Comparison of ENCODE assay signal across 37 cellular contexts in genomic region chr4:39422247-39422646, GRCh38. TPM values are rescaled to one million over a fixed set of nuclear protein-coding genes. Genes with fewer than 3 reads are reported as not detected.
"Had no signal": no experiment of that assay in that cellular context is flagged by ENCODE, and none has a peak within 500 bp of the region (broad histone marks: within the 10 kb centered on the region; RNA-seq: fewer than 3 reads in every experiment).

No MANE protein-coding gene starts in this region.

- H3K4me1 ChIP-seq: SJCRH30 had no signal

- H3K4me2 ChIP-seq: KMS-11, PC-9 had no signal

- DNase-seq: Karpas-422, MM.1S, NCI-H1048, NCI-H1092 treated with DMSO at 0.1 percent for 48 hours, NCI-H1105 treated with DMSO at 0.1 percent for 48 hours, NCI-H1417, NCI-H1436, NCI-H1694 treated with DMSO at 0.1 percent for 48 hours, NCI-H187 treated with DMSO at 0.1 percent for 48 hours, NCI-H2029, NCI-H2081, NCI-H2171 treated with DMSO at 0.1 percent for 48 hours, NCI-H2227 treated with DMSO at 0.1 percent for 48 hours, NCI-H345, NCI-H446 treated with DMSO at 0.1 percent for 48 hours, NCI-H510A, NCI-H524, NCI-H526, NCI-H69, NCI-H748 treated with DMSO at 0.1 percent for 48 hours, NCI-H82, PC-9, SHP77, SIG-M5, SJCRH30 had no signal

- H3K9ac ChIP-seq: KMS-11 had no signal

- ATAC-seq: Panc1, Right ventricle myocardium inferior, SK-N-SH treated with all-trans-retinoic acid at 6 μM for 48 hours had no signal

- H3K27me3 ChIP-seq: SJCRH30 had no signal

- H3K4me3 ChIP-seq: PC-9, SJCRH30, SK-N-MC had no signal

- H3K9me3 ChIP-seq: SJCRH30 had no signal

- FAIRE-seq: RCC 7860 had no signal

- H3K36me3 ChIP-seq: SJCRH30 had no signal

- H2AFZ ChIP-seq: PC-9 had no signal

- H3K27ac ChIP-seq: KMS-11, PC-9, RWPE1, SJCRH30, SK-N-MC had no signal

RNA-seq across cellular contexts. Expression of gene KLB, which starts 15.5 kb away (rescaled TPM):
- total RNA-seq: LHCN-M2, MCF 10A, OCI-LY7, PC-9, RPMI7951, SK-MEL-5 had no signal
